30 cellular contexts compared by ENCODE assay signal in genomic region chr1:42759114-42759513, GRCh38. TPM values are rescaled to one million over a fixed set of nuclear protein-coding genes. Genes with fewer than 3 reads are reported as not detected.
DNase-seq lines count a peak whose midpoint lies in the region; ATAC-seq and TF ChIP-seq lines count a peak whose summit lies in the region.
"Had no signal": no experiment of that assay in that cellular context is flagged by ENCODE, and none has a peak within 500 bp of the region (broad histone marks: within the 10 kb centered on the region; RNA-seq: fewer than 3 reads in every experiment).

No MANE protein-coding gene starts in this region.

- TF ChIP-seq CTCF in DND-41 (IDR thresholded peaks at IDR 0.05; ENCODE audit: borderline replicate concordance, extremely low read depth, low read length, poor library complexity, severe bottlenecking) (peak; percentile 15), activated B cell treated with CpG ODN at 0.5 μM for 24 hours (IDR thresholded peaks at IDR 0.05) (no peak)

- H3K4me1 ChIP-seq in DND-41 (ENCODE audit: insufficient read depth, low read length) = no peaks in the 10 kb centered on the region
- H3K4me1 ChIP-seq: SJSA1 had no signal

- H3K4me1 Mint-ChIP-seq in activated B cell treated with CpG ODN at 0.5 μM for 24 hours = peaks cover 19% of the 10 kb centered on the region

- H3K9me3 ChIP-seq in DND-41 (ENCODE audit: insufficient read depth, low read length, severe bottlenecking) = no peaks in the 10 kb centered on the region
- H3K9me3 ChIP-seq: mucosa of descending colon, SJSA1, thoracic aorta had no signal

- CTCF ChIA-PET in activated B cell treated with CpG ODN at 0.5 μM for 24 hours (lab: Charles Lee) = interaction anchor here (1.2 to 2.1 kb wide), 4 partner anchors 12 to 314 kb away, joined by 3 to 9 read pairs (median 4); no protein-coding TSS in a partner anchor

- H2AFZ ChIP-seq in DND-41 (ENCODE audit: low read depth, low read length) = no peak overlapping the region

- no peak overlapping the region for H3K4me3 ChIP-seq in DND-41 (ENCODE audit: low read depth in 1 of 2, low read length in 2 of 2)
- H3K4me3 ChIP-seq: mucosa of descending colon, SJSA1, thoracic aorta had no signal

- ATAC-seq in DND-41 (ENCODE audit: insufficient read depth, low read depth) (no peak), activated B cell treated with CpG ODN at 0.5 μM for 24 hours (ENCODE audit: low read depth) (no peak), left lobe of liver (no peak), HG03175 (IDR thresholded peaks at IDR 0.05; ENCODE audit: unreplicated experiment) (no peak), GM18867 (IDR thresholded peaks at IDR 0.05; ENCODE audit: unreplicated experiment) (no peak)
- ATAC-seq: activated CD8-positive, alpha-beta T cell treated with anti-CD3 and anti-CD28 coated beads, Interleukin-2, amount 10 ng/mL, durations not matched to agents 7 days and 5 days; activated naive CD4-positive, alpha-beta T cell treated with anti-CD3 and anti-CD28 coated beads, Interleukin-2, amount 50 U/mL, for 72 hours; left ventricle myocardium superior; T-helper 17 cell had no signal

- in situ Hi-C loops in KBM-7 (cut with MboI; ENCODE audit: low pct_unique_long_range_greater_than_20kb, low sequenced_read_pairs) = no loop called here

- no peaks in the 10 kb centered on the region for H4K20me1 ChIP-seq in DND-41 (ENCODE audit: insufficient read depth, low read length)

- peaks cover 51% of the 10 kb centered on the region for H3K36me3 Mint-ChIP-seq in activated B cell treated with CpG ODN at 0.5 μM for 24 hours (ENCODE audit: low read depth)

- POLR2A ChIA-PET in activated B cell treated with CpG ODN at 0.5 μM for 24 hours (lab: Charles Lee) = interaction anchor here (0.6 to 0.7 kb wide), 3 partner anchors 8 to 495 kb away, joined by 3 to 11 read pairs (median 6); partner anchors contain the start of genes C1orf50 and P3H1

- no peak overlapping the region for H3K4me2 ChIP-seq in DND-41 (ENCODE audit: insufficient read depth, low read length)

- peaks cover 66% of the 10 kb centered on the region for H3K36me3 ChIP-seq in DND-41 (ENCODE audit: insufficient read depth, low read length)

- H3K27ac Mint-ChIP-seq in activated B cell treated with CpG ODN at 0.5 μM for 24 hours = peak overlapping the region; percentile 68
- H3K27ac Mint-ChIP-seq: activated CD8-positive, alpha-beta T cell treated with anti-CD3 and anti-CD28 coated beads, Interleukin-2, amount 10 ng/mL, durations not matched to agents 7 days and 5 days; progenitor cell of endocrine pancreas; T-helper 17 cell had no signal

- H3K27me3 ChIP-seq in DND-41 (ENCODE audit: insufficient read depth, low read length, poor library complexity) = no peaks in the 10 kb centered on the region
- H3K27me3 ChIP-seq: SJSA1 had no signal

- H3K4me3 Mint-ChIP-seq in activated B cell treated with CpG ODN at 0.5 μM for 24 hours = no peak overlapping the region
- H3K4me3 Mint-ChIP-seq: activated CD8-positive, alpha-beta T cell treated with anti-CD3 and anti-CD28 coated beads, Interleukin-2, amount 10 ng/mL, durations not matched to agents 7 days and 5 days; CD8-positive, alpha-beta memory T cell; immature natural killer cell; neural crest cell; T-helper 17 cell had no signal

- no peaks in the 10 kb centered on the region for H3K27me3 Mint-ChIP-seq in activated B cell treated with CpG ODN at 0.5 μM for 24 hours
- H3K27me3 Mint-ChIP-seq: CD8-positive, alpha-beta memory T cell; progenitor cell of endocrine pancreas; T-helper 17 cell had no signal

- DNase-seq in DND-41 (no peak), KBM-7 (peak; percentile 39), activated B cell treated with CpG ODN at 0.5 μM for 24 hours (no peak), left lobe of liver (ENCODE audit: low spot score) (peak; percentile 32), HuH-7.5 (ENCODE audit: low spot score) (no peak), activated gamma-delta T cell (lab: John Stamatoyannopoulos, UW) (no peak)
- DNase-seq: activated CD8-positive, alpha-beta T cell treated with anti-CD3 and anti-CD28 coated beads, Interleukin-2, amount 10 ng/mL, durations not matched to agents 7 days and 5 days; activated T-cell treated with anti-CD3 and anti-CD28 coated beads, Interleukin-2, amount 50 U/mL, for 1 hour; CD8-positive, alpha-beta memory T cell; cerebellar nuclear complex; DMS79 treated with DMSO at 0.1 percent for 48 hours; HCEC 1CT; immature natural killer cell; left ventricle myocardium superior; NCI-H1048; NCI-H187 treated with DMSO at 0.1 percent for 48 hours; NCI-H226; NCI-H774; stimulated activated CD4-positive, alpha-beta T cell treated with anti-CD3 and anti-CD28 coated beads, Interleukin-2, amount 100 ng/mL, for 24 hours; stimulated activated naive CD4-positive, alpha-beta T cell; T-helper 17 cell had no signal

- no peak overlapping the region for H3K9ac ChIP-seq in DND-41 (ENCODE audit: low read depth, low read length)

- intact Hi-C loops in activated B cell treated with CpG ODN at 0.5 μM for 24 hours (cut with micrococcal nuclease) = no loop called here

- peaks cover 8% of the 10 kb centered on the region for H3K79me2 ChIP-seq in DND-41 (ENCODE audit: insufficient read depth, low read length)

- no peaks in the 10 kb centered on the region for H3K9me3 Mint-ChIP-seq in activated B cell treated with CpG ODN at 0.5 μM for 24 hours
- H3K9me3 Mint-ChIP-seq: activated naive CD4-positive, alpha-beta T cell treated with anti-CD3 and anti-CD28 coated beads, Interleukin-2, amount 50 U/mL, for 72 hours; CD8-positive, alpha-beta memory T cell; immature natural killer cell; neural crest cell had no signal

- no peak overlapping the region for H3K27ac ChIP-seq in DND-41 (ENCODE audit: low read length)
- H3K27ac ChIP-seq: SJSA1, thoracic aorta had no signal

RNA-seq across cellular contexts. Expression of gene P3H1, which starts 7.7 kb away (rescaled TPM):
- 27.1 and 30.4 TPM in 2 replicates for total RNA-seq in activated B cell treated with CpG ODN at 0.5 μM for 24 hours
- 26.5 TPM for total RNA-seq in left lobe of liver

RNA-seq across cellular contexts. Expression of gene C1orf50, which starts 7.9 kb away (rescaled TPM):
- total RNA-seq in activated B cell treated with CpG ODN at 0.5 μM for 24 hours = 10.6 and 13.1 TPM in 2 replicates
- total RNA-seq in left lobe of liver = 4.0 TPM

RNA-seq across cellular contexts. Expression of gene CLDN19, which starts 19.1 kb away (rescaled TPM):
- not detected in 2 replicates for total RNA-seq in activated B cell treated with CpG ODN at 0.5 μM for 24 hours
- not detected for total RNA-seq in left lobe of liver
- total RNA-seq: activated CD8-positive, alpha-beta T cell treated with anti-CD3 and anti-CD28 coated beads, Interleukin-2, amount 10 ng/mL, durations not matched to agents 7 days and 5 days; activated naive CD4-positive, alpha-beta T cell treated with anti-CD3 and anti-CD28 coated beads, Interleukin-2, amount 50 U/mL, for 72 hours; CD8-positive, alpha-beta memory T cell; fibroblast of lung; left ventricle myocardium superior; SJSA1; T-helper 17 cell had no signal

RNA-seq across cellular contexts. Expression of gene TMEM269, which starts 25.7 kb away (rescaled TPM):
- total RNA-seq in activated B cell treated with CpG ODN at 0.5 μM for 24 hours = 0.20 and 0.31 TPM in 2 replicates
- 0.08 TPM for total RNA-seq in left lobe of liver
- total RNA-seq: left ventricle myocardium superior, mucosa of descending colon, SJSA1 had no signal

RNA-seq across cellular contexts. Expression of gene ERMAP, which starts 57.8 kb away (rescaled TPM):
- 7.1 and 10.7 TPM in 2 replicates for total RNA-seq in activated B cell treated with CpG ODN at 0.5 μM for 24 hours
- 15.1 TPM for total RNA-seq in left lobe of liver

Comparison
In these comparisons a context has a peak if more than half of its experiments do, and no peak if none do; other contexts are left out.
1. DNase-seq: peak in KBM-7 (single experiment) and left lobe of liver (single experiment); none in DND-41 (single experiment), activated B cell treated with CpG ODN at 0.5 μM for 24 hours (single experiment), HuH-7.5 (single experiment) and activated gamma-delta T cell (single experiment).